Comparison of ENCODE assay signal across 15 cellular contexts in genomic region chr6:123808556-123808955, GRCh38. TPM values are rescaled to one million over a fixed set of nuclear protein-coding genes. Genes with fewer than 3 reads are reported as not detected.
A peak's percentile ranks its signal among the peaks of the same experiment; 100 is the strongest.
DNase-seq lines count a peak whose midpoint lies in the region; ATAC-seq lines count a peak whose summit lies in the region.
"Had no signal": no experiment of that assay in that cellular context is flagged by ENCODE, and none has a peak within 500 bp of the region (broad histone marks: within the 10 kb centered on the region; RNA-seq: fewer than 3 reads in every experiment).

No MANE protein-coding gene starts in this region.

- no peaks in the 10 kb centered on the region for H3K9me3 ChIP-seq in effector memory CD4-positive, alpha-beta T cell (ENCODE audit: control insufficient read depth, low read length)
- H3K9me3 ChIP-seq: SJSA1 had no signal

- intact Hi-C loops in posterior vena cava (cut with DNase I) = loop anchor here in 1 of 2 donors (10.0 kb wide), 1 partner anchor 1046 kb away; no protein-coding TSS in a partner anchor

- no peaks in the 10 kb centered on the region for H3K4me1 ChIP-seq in effector memory CD4-positive, alpha-beta T cell (ENCODE audit: control insufficient read depth, insufficient read depth, low read length, poor library complexity, severe bottlenecking)
- H3K4me1 ChIP-seq: SJSA1 had no signal

- H3K36me3 ChIP-seq in effector memory CD4-positive, alpha-beta T cell (ENCODE audit: control insufficient read depth, insufficient read depth, low read length) = no peaks in the 10 kb centered on the region
- H3K36me3 ChIP-seq: SJSA1, WERI-Rb-1 had no signal

- no peak overlapping the region for H3K4me3 ChIP-seq in effector memory CD4-positive, alpha-beta T cell (ENCODE audit: insufficient read depth, low read depth, low read length, poor library complexity, severe bottlenecking)
- H3K4me3 ChIP-seq: SJSA1 had no signal

- peak; percentile 66 for DNase-seq in Ammon's horn (ENCODE audit: low spot score)
- DNase-seq in NCI-H1092 (lab: John Stamatoyannopoulos, UW) = peak; percentile 70
- peak; percentile 61 for DNase-seq in NCI-H748 treated with DMSO at 0.1 percent for 48 hours (lab: John Stamatoyannopoulos, UW)
- peak in 32 of 51 donors; percentile 3 to 67 (median 24) for DNase-seq in hypothalamus (lab: John Stamatoyannopoulos, UW)
- no peak for DNase-seq in effector memory CD4-positive, alpha-beta T cell
- no peak for DNase-seq in stimulated activated CD4-positive, alpha-beta T cell treated with anti-CD3 and anti-CD28 coated beads, Interleukin-4, amount 100 ng/mL, for 1 hour
- no peak for DNase-seq in posterior vena cava (ENCODE audit: low spot score)
- DNase-seq: activated CD8-positive, alpha-beta memory T cell treated with anti-CD3 and anti-CD28 coated beads, Interleukin-2, amount 50 U/mL, for 4 hours; islet precursor cell; NCI-H524 treated with DMSO at 0.1 percent for 48 hours; WERI-Rb-1 had no signal

- ATAC-seq in HG02840 (IDR thresholded peaks at IDR 0.05; ENCODE audit: low FRiP score, unreplicated experiment) = no peak
- ATAC-seq: HepG2 had no signal

- peaks cover 6% of the 10 kb centered on the region for H3K27me3 ChIP-seq in effector memory CD4-positive, alpha-beta T cell (replicated peaks; ENCODE audit: control insufficient read depth, insufficient read depth, low read length, poor library complexity, severe bottlenecking)

- H3K27ac ChIP-seq in effector memory CD4-positive, alpha-beta T cell (ENCODE audit: insufficient read depth, low read length, poor library complexity, severe bottlenecking) = no peak overlapping the region
- H3K27ac ChIP-seq: SJSA1, WERI-Rb-1 had no signal

RNA-seq across cellular contexts. Expression of gene NKAIN2, which starts 4.9 kb away (rescaled TPM):
- total RNA-seq in posterior vena cava = under 1 TPM; 0.23 to 0.81 TPM
- total RNA-seq: dermis microvascular lymphatic vessel endothelial cell, HepG2, SJSA1 had no signal

Comparison
In these comparisons a context has a peak if more than half of its experiments do, and no peak if none do; other contexts are left out.
1. DNase-seq: peak in Ammon's horn (single experiment), NCI-H1092 (single experiment), NCI-H748 treated with DMSO at 0.1 percent for 48 hours (single experiment) and hypothalamus (32 of 51); none in effector memory CD4-positive, alpha-beta T cell (0 of 3), stimulated activated CD4-positive, alpha-beta T cell treated with anti-CD3 and anti-CD28 coated beads, Interleukin-4, amount 100 ng/mL, for 1 hour (single experiment) and posterior vena cava (single experiment).